In genomic region chr11:105298630-105299029, GRCh38 we compare ENCODE assay signal across 19 cellular contexts.
DNase-seq lines count a peak whose midpoint lies in the region; ATAC-seq and TF ChIP-seq lines count a peak whose summit lies in the region.
"Had no signal": no experiment of that assay in that cellular context is flagged by ENCODE, and none has a peak within 500 bp of the region (broad histone marks: within the 10 kb centered on the region; RNA-seq: fewer than 3 reads in every experiment).

No MANE protein-coding gene starts in this region.

- peaks cover 0 to 17% of the 10 kb centered on the region in 2 donors for H3K36me3 Mint-ChIP-seq in activated naive CD4-positive, alpha-beta T cell treated with anti-CD3 and anti-CD28 coated beads, Interleukin-2, amount 50 U/mL, for 72 hours
- H3K36me3 Mint-ChIP-seq: CD4-positive, alpha-beta memory T cell had no signal

- no peaks in the 10 kb centered on the region for H3K36me3 ChIP-seq in upper lobe of left lung
- H3K36me3 ChIP-seq in SJCRH30: no peaks in the 10 kb centered on the region
- H3K36me3 ChIP-seq: cardiac muscle cell, pancreas had no signal

- peaks cover 0 to 16% of the 10 kb centered on the region in 2 donors for H3K9me3 Mint-ChIP-seq in activated naive CD4-positive, alpha-beta T cell treated with anti-CD3 and anti-CD28 coated beads, Interleukin-2, amount 50 U/mL, for 72 hours

- no peak for TF ChIP-seq EP300 in upper lobe of left lung (IDR thresholded peaks at IDR 0.05)

- peak; percentile 16 to 63 for ATAC-seq in activated naive CD4-positive, alpha-beta T cell treated with anti-CD3 and anti-CD28 coated beads, Interleukin-2, amount 50 U/mL, for 72 hours
- ATAC-seq in HG03520 (IDR thresholded peaks at IDR 0.05; ENCODE audit: unreplicated experiment) (no peak), upper lobe of left lung (ENCODE audit: low FRiP score in 2 of 2) (no peak), GM19328 (IDR thresholded peaks at IDR 0.05; ENCODE audit: unreplicated experiment) (no peak)
- ATAC-seq: activated CD4-positive, CD25-positive, alpha-beta regulatory T cell treated with anti-CD3 and anti-CD28 coated beads, Interleukin-2, amount 50 U/mL, for 24 hours; pancreas had no signal

- DNase-seq in activated naive CD4-positive, alpha-beta T cell treated with anti-CD3 and anti-CD28 coated beads, Interleukin-2, amount 50 U/mL, for 72 hours (ENCODE audit: low spot score in 2 of 2): no peak
- no peak for DNase-seq in activated naive CD4-positive, alpha-beta T cell (lab: John Stamatoyannopoulos, UW)
- peak; percentile 5 for DNase-seq in T1000 (lab: John Stamatoyannopoulos, UW)
- peak; percentile 13 for DNase-seq in fibroblast of the aortic adventitia (ENCODE audit: low read depth)
- no peak for DNase-seq in upper lobe of left lung
- DNase-seq in SJCRH30: no peak
- DNase-seq: activated CD8-positive, alpha-beta memory T cell treated with anti-CD3 and anti-CD28 coated beads, Interleukin-2, amount 50 U/mL, for 4 hours; activated naive CD4-positive, alpha-beta T cell treated with anti-CD3 and anti-CD28 coated beads for 36 hours; CD4-positive, alpha-beta memory T cell; DND-41; NCI-H1436; pancreas; SHP77; T-helper 2 cell; trophoblast cell had no signal

- H3K4me1 ChIP-seq in upper lobe of left lung (no peaks in the 10 kb centered on the region), SJCRH30 (no peaks in the 10 kb centered on the region)
- H3K4me1 ChIP-seq: pancreas had no signal

- no peak for TF ChIP-seq POLR2A in upper lobe of left lung (IDR thresholded peaks at IDR 0.05)

- H3K9me3 ChIP-seq in upper lobe of left lung (no peaks in the 10 kb centered on the region), SJCRH30 (replicated peaks) (no peaks in the 10 kb centered on the region)

- peak overlapping the region in 1 of 2 donors; percentile 88 for H3K27ac Mint-ChIP-seq in activated naive CD4-positive, alpha-beta T cell treated with anti-CD3 and anti-CD28 coated beads, Interleukin-2, amount 50 U/mL, for 72 hours
- H3K27ac Mint-ChIP-seq: activated naive CD4-positive, alpha-beta T cell treated with anti-CD3 and anti-CD28 coated beads for 36 hours; CD4-positive, alpha-beta memory T cell had no signal

- H3K4me3 ChIP-seq in fibroblast of the aortic adventitia (ENCODE audit: low read depth, low read length): no peak overlapping the region
- H3K4me3 ChIP-seq in upper lobe of left lung: no peak overlapping the region
- no peak overlapping the region for H3K4me3 ChIP-seq in SJCRH30
- H3K4me3 ChIP-seq: cardiac muscle cell, pancreas had no signal

- TF ChIP-seq CTCF in fibroblast of the aortic adventitia (IDR thresholded peaks at IDR 0.05; ENCODE audit: insufficient read depth, low read length) (no peak), upper lobe of left lung (IDR thresholded peaks at IDR 0.05) (no peak)

- 93 to 96% methylated on average over 3 of the region's 3 CpGs for WGBS in upper lobe of left lung, 2 donors

- H3K27ac ChIP-seq in upper lobe of left lung (no peak overlapping the region), SJCRH30 (no peak overlapping the region)
- H3K27ac ChIP-seq: cardiac muscle cell, pancreas had no signal

- H3K27me3 ChIP-seq in upper lobe of left lung: no peaks in the 10 kb centered on the region
- no peaks in the 10 kb centered on the region for H3K27me3 ChIP-seq in SJCRH30
- H3K27me3 ChIP-seq: cardiac muscle cell, pancreas had no signal

Comparison
In these comparisons a context has a peak if more than half of its experiments do, and no peak if none do; other contexts are left out.
1. ATAC-seq: peak in activated naive CD4-positive, alpha-beta T cell treated with anti-CD3 and anti-CD28 coated beads, Interleukin-2, amount 50 U/mL, for 72 hours (2 of 2); none in HG03520 (single experiment), upper lobe of left lung (0 of 2) and GM19328 (single experiment).
2. DNase-seq: peak in T1000 (single experiment) and fibroblast of the aortic adventitia (single experiment); none in activated naive CD4-positive, alpha-beta T cell treated with anti-CD3 and anti-CD28 coated beads, Interleukin-2, amount 50 U/mL, for 72 hours (0 of 2), activated naive CD4-positive, alpha-beta T cell (0 of 4), upper lobe of left lung (0 of 2) and SJCRH30 (0 of 2).